Comparison of ENCODE assay signal across 7 cellular contexts in the genomic region with DNA sequence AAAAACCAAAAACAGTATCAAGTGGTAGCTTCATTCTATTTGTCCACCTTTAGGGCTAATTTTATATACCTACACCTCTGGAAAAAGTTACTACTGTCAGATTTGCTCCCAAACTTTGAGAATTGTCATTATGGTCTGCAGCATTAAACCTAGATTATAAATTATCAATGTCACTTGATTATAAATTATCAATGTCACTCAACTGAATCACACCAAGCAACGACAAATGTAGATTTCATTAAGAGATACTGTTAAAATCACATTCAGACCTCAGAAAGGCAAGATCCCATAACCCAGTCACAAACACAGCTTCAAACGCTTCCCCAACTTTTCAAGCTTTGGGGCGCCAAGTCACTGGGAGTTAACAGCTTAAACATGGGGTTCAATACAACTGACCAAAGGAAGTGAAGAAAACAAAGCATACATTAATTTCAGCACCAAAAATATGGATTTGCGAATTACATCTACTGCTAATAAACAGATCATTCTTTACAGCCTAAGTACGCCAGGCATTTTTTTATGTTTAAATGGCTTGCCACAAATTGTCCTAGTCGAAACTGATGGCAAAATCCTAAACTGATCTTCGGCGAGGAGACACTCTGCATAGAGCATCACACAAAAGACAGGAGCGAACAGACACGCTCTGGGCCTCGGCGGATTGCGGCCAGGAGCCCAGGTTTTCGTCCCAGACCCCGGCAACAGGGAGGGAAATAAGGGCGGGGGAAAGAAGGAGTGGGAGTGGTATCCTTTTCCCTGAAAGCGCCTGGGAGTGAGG. TPM values are rescaled to one million over a fixed set of nuclear protein-coding genes. Genes with fewer than 3 reads are reported as not detected.
DNase-seq lines count a peak whose midpoint lies in the region; ATAC-seq and TF ChIP-seq lines count a peak whose summit lies in the region.

No MANE protein-coding gene starts in this region.

- H3K4me1 ChIP-seq in Loucy (ENCODE audit: insufficient read depth, low read length, poor library complexity, severe bottlenecking): peaks cover 52% of the 10 kb centered on the region
- H3K4me1 ChIP-seq in vagina: peaks cover 53% of the 10 kb centered on the region

- peaks cover 44% of the 10 kb centered on the region for H3K4me1 Mint-ChIP-seq in mesothelial cell of epicardium

- no peaks in the 10 kb centered on the region for H3K36me3 Mint-ChIP-seq in mesothelial cell of epicardium

- H3K36me3 ChIP-seq in Loucy (ENCODE audit: insufficient read depth, low read length) (no peaks in the 10 kb centered on the region), vagina (no peaks in the 10 kb centered on the region)

- peak; percentile 15 for ATAC-seq in GM18907 (IDR thresholded peaks at IDR 0.05; ENCODE audit: unreplicated experiment)

- H3K4me3 Mint-ChIP-seq in mesothelial cell of epicardium: peak overlapping the region; percentile 87

- peaks cover 55% of the 10 kb centered on the region for H3K79me2 ChIP-seq in Loucy (ENCODE audit: insufficient read depth, low read length)

- H3K4me2 ChIP-seq in Loucy (ENCODE audit: low read depth, low read length, poor library complexity, severe bottlenecking): peak overlapping the region; percentile 78

- H3K9ac ChIP-seq in Loucy (ENCODE audit: low read depth, low read length, poor library complexity, severe bottlenecking): peak overlapping the region; percentile 91

- DNase-seq in choroid plexus epithelial cell (ENCODE audit: low read depth) (no peak), mesothelial cell of epicardium (ENCODE audit: low spot score in 2 of 2, unreplicated experiment in 2 of 2) (no peak), vagina (ENCODE audit: extremely low spot score in 2 of 2) (no peak), Ammon's horn (ENCODE audit: low spot score) (no peak), NCI-H1930 (lab: John Stamatoyannopoulos, UW) (no peak)

- H3K9me3 Mint-ChIP-seq in mesothelial cell of epicardium: no peaks in the 10 kb centered on the region

- peak overlapping the region; percentile 69 for H2AFZ ChIP-seq in Loucy (ENCODE audit: low read length)

- no peak for TF ChIP-seq POLR2A in vagina (IDR thresholded peaks at IDR 0.05)

- peak overlapping the region; percentile 98 for H3K27ac Mint-ChIP-seq in mesothelial cell of epicardium

- intact Hi-C loops in vagina (cut with DNase I): no loop called here

- no peaks in the 10 kb centered on the region for H3K27me3 Mint-ChIP-seq in mesothelial cell of epicardium (ENCODE audit: low read depth)

- no peaks in the 10 kb centered on the region; the same call in 1 of the 2 replicates for H3F3A ChIP-seq in Loucy (ENCODE audit: low read depth)

- peaks cover 33% of the 10 kb centered on the region for H4K20me1 ChIP-seq in Loucy (ENCODE audit: insufficient read depth, low read length, poor library complexity, severe bottlenecking)

- H3K27ac ChIP-seq in vagina: peak overlapping the region; percentile 98

- no peaks in the 10 kb centered on the region for H3K9me3 ChIP-seq in Loucy (ENCODE audit: insufficient read depth, low read depth, low read length)
- H3K9me3 ChIP-seq in vagina: no peaks in the 10 kb centered on the region

- H3K4me3 ChIP-seq in Loucy (ENCODE audit: low read length, poor library complexity, severe bottlenecking) (peak overlapping the region; percentile 90), choroid plexus epithelial cell (ENCODE audit: low read depth, low read length) (peak overlapping the region; percentile 96), vagina (peak overlapping the region; percentile 96 to 99)

- H3K9me2 ChIP-seq in Loucy (replicated peaks; ENCODE audit: low read depth, low read length): no peaks in the 10 kb centered on the region

- no peak for TF ChIP-seq CTCF in Loucy (conservative IDR thresholded peaks at IDR 0.05; ENCODE audit: low read length)
- no peak for TF ChIP-seq CTCF in choroid plexus epithelial cell (conservative IDR thresholded peaks at IDR 0.05; ENCODE audit: low read depth, low read length)
- no peak for TF ChIP-seq CTCF in mesothelial cell of epicardium (IDR thresholded peaks at IDR 0.05; ENCODE audit: unreplicated experiment)
- no peak for TF ChIP-seq CTCF in vagina (IDR thresholded peaks at IDR 0.05)

- H3K27me3 ChIP-seq in Loucy (ENCODE audit: insufficient read depth, low read length, poor library complexity, severe bottlenecking): no peaks in the 10 kb centered on the region
- H3K27me3 ChIP-seq in vagina: no peaks in the 10 kb centered on the region

RNA-seq across cellular contexts. Expression of a gene that starts 1.0 kb away (rescaled TPM):
- total RNA-seq in mesothelial cell of epicardium (186 to 193 TPM (median 190 TPM) in 3 replicates), vagina (76.9 TPM)
